18 cellular contexts compared by ENCODE assay signal in genomic region chr4:16859031-16859430, GRCh38. TPM values are rescaled to one million over a fixed set of nuclear protein-coding genes. Genes with fewer than 3 reads are reported as not detected.
"Had no signal": no experiment of that assay in that cellular context is flagged by ENCODE, and none has a peak within 500 bp of the region (broad histone marks: within the 10 kb centered on the region; RNA-seq: fewer than 3 reads in every experiment).

No MANE protein-coding gene starts in this region.

- H3K4me1 ChIP-seq: pancreas had no signal

- H3K4me1 Mint-ChIP-seq: activated CD4-positive, alpha-beta T cell treated with anti-CD3 and anti-CD28 coated beads, Interleukin-2, amount 10 ng/mL, durations not matched to agents 7 days and 5 days; naive B cell had no signal

- H3K36me3 ChIP-seq: adrenal gland, brain microvascular endothelial cell, esophagus muscularis mucosa, pancreas had no signal

- H3K4me3 ChIP-seq: adrenal gland, esophagus muscularis mucosa, pancreas, SK-N-MC, skin epidermis had no signal

- H3K9me3 ChIP-seq: adrenal gland, esophagus muscularis mucosa, pancreas had no signal

- H3K27ac ChIP-seq: brain microvascular endothelial cell, pancreas, SK-N-MC had no signal

- H3K36me3 Mint-ChIP-seq: naive B cell had no signal

- H3K27me3 Mint-ChIP-seq: activated CD4-positive, alpha-beta T cell treated with anti-CD3 and anti-CD28 coated beads, Interleukin-2, amount 10 ng/mL, durations not matched to agents 7 days and 5 days; type B pancreatic cell had no signal

- DNase-seq: activated CD4-positive, alpha-beta T cell treated with anti-CD3 and anti-CD28 coated beads, Interleukin-2, amount 10 ng/mL, durations not matched to agents 7 days and 5 days; activated CD4-positive, CD25-positive, alpha-beta regulatory T cell; activated CD8-positive, alpha-beta memory T cell treated with anti-CD3 and anti-CD28 coated beads for 24 hours; activated naive CD4-positive, alpha-beta T cell treated with anti-CD3 and anti-CD28 coated beads, Interleukin-2, amount 50 U/mL, for 16 hours; brain microvascular endothelial cell; foreskin fibroblast; head of caudate nucleus; midbrain; naive B cell; pancreas; retina had no signal

- H3K9me3 Mint-ChIP-seq: activated CD4-positive, alpha-beta T cell treated with anti-CD3 and anti-CD28 coated beads, Interleukin-2, amount 10 ng/mL, durations not matched to agents 7 days and 5 days; activated T-helper 2 cell treated with anti-CD3 and anti-CD28 coated beads, Interferon-gamma antibody, Interleukin-2, Interleukin-4, amounts not matched to agents 10 μg/mL and 5 μg/mL and 100 μg/mL, durations not matched to agents 14 hours and 24 hours and 36 hours had no signal

- H3K4me3 Mint-ChIP-seq: activated CD4-positive, alpha-beta T cell treated with anti-CD3 and anti-CD28 coated beads, Interleukin-2, amount 10 ng/mL, durations not matched to agents 7 days and 5 days; naive B cell; type B pancreatic cell had no signal

- H3K27me3 ChIP-seq: adrenal gland, brain microvascular endothelial cell, esophagus muscularis mucosa, pancreas had no signal

- H3K27ac Mint-ChIP-seq: activated CD4-positive, alpha-beta T cell treated with anti-CD3 and anti-CD28 coated beads, Interleukin-2, amount 10 ng/mL, durations not matched to agents 7 days and 5 days; activated T-helper 2 cell treated with anti-CD3 and anti-CD28 coated beads, Interferon-gamma antibody, Interleukin-2, Interleukin-4, amounts not matched to agents 10 μg/mL and 5 μg/mL and 100 μg/mL, durations not matched to agents 14 hours and 24 hours and 36 hours; type B pancreatic cell had no signal

RNA-seq across cellular contexts. Expression of gene LDB2, which starts 39.4 kb away (rescaled TPM):
- total RNA-seq: activated CD4-positive, alpha-beta T cell treated with anti-CD3 and anti-CD28 coated beads, Interleukin-2, amount 10 ng/mL, durations not matched to agents 7 days and 5 days; activated T-helper 2 cell treated with anti-CD3 and anti-CD28 coated beads, Interferon-gamma antibody, Interleukin-2, Interleukin-4, amounts not matched to agents 10 μg/mL and 5 μg/mL and 100 μg/mL, durations not matched to agents 14 hours and 24 hours and 36 hours; T-helper 1 cell treated with Interleukin-12 subunit alpha and Interleukin-12 subunit beta and Interleukin-4 antibody, amounts not matched to agents 30 ng/mL and 1 ng/mL, for 36 hours had no signal
